In the genomic region with DNA sequence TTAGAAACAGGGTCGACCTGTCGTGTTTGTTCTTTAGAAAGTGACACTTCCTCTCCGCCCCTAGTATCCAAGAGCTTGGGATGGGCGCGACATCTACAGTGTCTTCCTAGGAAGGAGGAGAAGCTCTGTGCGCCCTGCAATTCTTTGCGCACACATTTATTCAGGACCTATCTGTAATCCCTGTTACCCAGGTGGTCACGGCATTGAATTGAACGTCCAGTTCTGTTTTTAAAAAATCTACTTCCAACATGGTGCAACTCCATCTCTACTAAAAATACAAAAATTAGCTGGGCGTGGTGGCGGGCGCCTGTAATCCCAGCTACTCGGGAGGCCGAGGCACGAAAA, we compare ENCODE assay signal across 9 cellular contexts. TPM values are rescaled to one million over a fixed set of nuclear protein-coding genes. Genes with fewer than 3 reads are reported as not detected.
DNase-seq lines count a peak whose midpoint lies in the region; ATAC-seq lines count a peak whose summit lies in the region.
"Had no signal": no experiment of that assay in that cellular context is flagged by ENCODE, and none has a peak within 500 bp of the region (broad histone marks: within the 10 kb centered on the region; RNA-seq: fewer than 3 reads in every experiment).

No MANE protein-coding gene starts in this region.

- DNase-seq in stimulated activated naive CD8-positive, alpha-beta T cell treated with anti-CD3 and anti-CD28 coated beads, Interleukin-15, Interleukin-2, amounts not matched to agents 100 U/mL and 50 U/mL, for 24 hours = no peak
- no peak for DNase-seq in naive B cell
- DNase-seq in C1 segment of cervical spinal cord (lab: John Stamatoyannopoulos, UW) = no peak
- DNase-seq in COLO668 (lab: John Stamatoyannopoulos, UW; ENCODE audit: unreplicated experiment) = no peak
- no peak for DNase-seq in hepatic stellate cell (ENCODE audit: low spot score)
- DNase-seq: activated CD8-positive, alpha-beta memory T cell treated with anti-CD3 and anti-CD28 coated beads, Interleukin-2, amount 10 ng/mL, durations not matched to agents 7 days and 5 days had no signal

- no peaks in the 10 kb centered on the region for H3K36me3 ChIP-seq in ectodermal cell (ENCODE audit: control insufficient read depth, insufficient read depth, low read length)

- peaks cover 6% of the 10 kb centered on the region for H3K4me1 ChIP-seq in ectodermal cell (ENCODE audit: control insufficient read depth, insufficient read depth, low read length)

- H3K4me3 ChIP-seq in ectodermal cell (ENCODE audit: insufficient read depth, low read depth, low read length) = peak overlapping the region; percentile 59

- no peak for ATAC-seq in stimulated activated naive CD8-positive, alpha-beta T cell treated with anti-CD3 and anti-CD28 coated beads, Interleukin-15, Interleukin-2, amounts not matched to agents 100 U/mL and 50 U/mL, for 24 hours
- no peak for ATAC-seq in naive B cell (ENCODE audit: low read depth in 2 of 2)
- no peak for ATAC-seq in HG02970 (IDR thresholded peaks at IDR 0.05; ENCODE audit: low FRiP score, unreplicated experiment)

- no peak overlapping the region for H3K27ac Mint-ChIP-seq in stimulated activated naive CD8-positive, alpha-beta T cell treated with anti-CD3 and anti-CD28 coated beads, Interleukin-15, Interleukin-2, amounts not matched to agents 100 ng/mL and 50 ng/mL, for 24 hours
- H3K27ac Mint-ChIP-seq in naive B cell = no peak overlapping the region
- H3K27ac Mint-ChIP-seq: activated CD8-positive, alpha-beta memory T cell treated with anti-CD3 and anti-CD28 coated beads, Interleukin-2, amount 10 ng/mL, durations not matched to agents 7 days and 5 days had no signal

- peak overlapping the region; percentile 55 for H3K4me3 Mint-ChIP-seq in stimulated activated naive CD8-positive, alpha-beta T cell treated with anti-CD3 and anti-CD28 coated beads, Interleukin-15, Interleukin-2, amounts not matched to agents 100 ng/mL and 50 ng/mL, for 24 hours
- H3K4me3 Mint-ChIP-seq in naive B cell = peak overlapping the region; percentile 53 to 87 (median 78)

- WGBS in ectodermal cell, 2 experiments = 37 to 39% methylated on average over 15 of the region's 15 CpGs

- peaks cover 69% of the 10 kb centered on the region for H3K27me3 ChIP-seq in ectodermal cell (ENCODE audit: control insufficient read depth, insufficient read depth, low read length, poor library complexity, severe bottlenecking)

- no peaks in the 10 kb centered on the region for H3K9me3 Mint-ChIP-seq in stimulated activated naive CD8-positive, alpha-beta T cell treated with anti-CD3 and anti-CD28 coated beads, Interleukin-15, Interleukin-2, amounts not matched to agents 100 ng/mL and 50 ng/mL, for 24 hours
- H3K9me3 Mint-ChIP-seq in naive B cell = peaks cover 0 to 5% (median 1%) of the 10 kb centered on the region in 7 donors

- no peaks in the 10 kb centered on the region for H3K36me3 Mint-ChIP-seq in stimulated activated naive CD8-positive, alpha-beta T cell treated with anti-CD3 and anti-CD28 coated beads, Interleukin-15, Interleukin-2, amounts not matched to agents 100 ng/mL and 50 ng/mL, for 24 hours (ENCODE audit: low read depth)
- peaks cover 0 to 7% of the 10 kb centered on the region in 2 donors for H3K36me3 Mint-ChIP-seq in naive B cell
- H3K36me3 Mint-ChIP-seq: activated CD8-positive, alpha-beta memory T cell treated with anti-CD3 and anti-CD28 coated beads, Interleukin-2, amount 10 ng/mL, durations not matched to agents 7 days and 5 days had no signal

- no peak overlapping the region for H3K27ac ChIP-seq in ectodermal cell (ENCODE audit: insufficient read depth, low read depth, low read length, poor library complexity, severe bottlenecking)

- H3K4me1 Mint-ChIP-seq in stimulated activated naive CD8-positive, alpha-beta T cell treated with anti-CD3 and anti-CD28 coated beads, Interleukin-15, Interleukin-2, amounts not matched to agents 100 ng/mL and 50 ng/mL, for 24 hours (ENCODE audit: low read depth) = peaks cover 19% of the 10 kb centered on the region
- peaks cover 17 to 30% (median 24%) of the 10 kb centered on the region in 3 donors for H3K4me1 Mint-ChIP-seq in naive B cell

- peaks cover 83% of the 10 kb centered on the region for H3K27me3 Mint-ChIP-seq in stimulated activated naive CD8-positive, alpha-beta T cell treated with anti-CD3 and anti-CD28 coated beads, Interleukin-15, Interleukin-2, amounts not matched to agents 100 ng/mL and 50 ng/mL, for 24 hours
- H3K27me3 Mint-ChIP-seq in naive B cell = peaks cover 57 to 67% (median 60%) of the 10 kb centered on the region in 3 donors

- no peaks in the 10 kb centered on the region for H3K9me3 ChIP-seq in ectodermal cell (ENCODE audit: control insufficient read depth, low read length)

RNA-seq across cellular contexts. Expression of a gene that starts 0.6 kb away (rescaled TPM):
- 107 TPM for polyA plus RNA-seq in ectodermal cell (2013, experiment 1 of 4)
- 105 TPM for polyA plus RNA-seq in ectodermal cell (2013, experiment 2 of 4)
- 85.6 TPM for polyA plus RNA-seq in ectodermal cell (2013, experiment 3 of 4)
- 100 TPM for polyA plus RNA-seq in ectodermal cell (2013, experiment 4 of 4)
- 1 to 10 TPM in 1 of 6 donors, under 1 TPM in 1, not detected in 4; 0.82 to 1.1 TPM for polyA plus RNA-seq in naive B cell (ENCODE audit: low read depth in 6 of 6)
